16 cellular contexts compared by ENCODE assay signal in genomic region chr19:10091370-10091687, GRCh38. TPM values are rescaled to one million over a fixed set of nuclear protein-coding genes. Genes with fewer than 3 reads are reported as not detected.
"Had no signal": no experiment of that assay in that cellular context is flagged by ENCODE, and none has a peak within 500 bp of the region (broad histone marks: within the 10 kb centered on the region; RNA-seq: fewer than 3 reads in every experiment).

No MANE protein-coding gene starts in this region.

- H3K4me3 ChIP-seq: body of pancreas, stomach, vagina had no signal

- H3K27me3 ChIP-seq: body of pancreas, foreskin keratinocyte, stomach, vagina had no signal

- H3K4me1 Mint-ChIP-seq: neural crest cell had no signal

- H3K27ac ChIP-seq: body of pancreas, foreskin keratinocyte, stomach, vagina had no signal

- H3K9me3 ChIP-seq: body of pancreas, stomach, vagina had no signal

- H3K4me3 Mint-ChIP-seq: activated naive CD8-positive, alpha-beta T cell; activated T-cell treated with anti-CD3 and anti-CD28 coated beads, Interleukin-2, amount 50 U/mL, for 72 hours; neural crest cell had no signal

- H3K9me3 Mint-ChIP-seq: activated B cell treated with CpG ODN at 0.5 μM for 24 hours; activated T-cell treated with anti-CD3 and anti-CD28 coated beads, Interleukin-2, amount 50 U/mL, for 72 hours; neural crest cell had no signal

- DNase-seq: activated B cell treated with CpG ODN at 0.5 μM for 24 hours; activated CD4-positive, alpha-beta T cell treated with anti-CD3 and anti-CD28 coated beads for 4 hours; activated gamma-delta T cell; activated T-cell treated with anti-CD3 and anti-CD28 coated beads, Interleukin-2, amount 50 U/mL, for 72 hours; body of pancreas; foreskin keratinocyte; glutamatergic neuron; hippocampal formation; islet precursor cell; stomach; trophoblast cell had no signal

- H3K27ac Mint-ChIP-seq: activated naive CD8-positive, alpha-beta T cell; activated T-cell treated with anti-CD3 and anti-CD28 coated beads, Interleukin-2, amount 50 U/mL, for 72 hours; progenitor cell of endocrine pancreas had no signal

- H3K27me3 Mint-ChIP-seq: activated B cell treated with CpG ODN at 0.5 μM for 24 hours; activated naive CD8-positive, alpha-beta T cell had no signal

- ATAC-seq: activated T-cell treated with anti-CD3 and anti-CD28 coated beads, Interleukin-2, amount 50 U/mL, for 72 hours; body of pancreas; foreskin keratinocyte had no signal

RNA-seq across cellular contexts. Expression of gene ANGPTL6, which starts 11.1 kb away (rescaled TPM):
- total RNA-seq: body of pancreas, neural crest cell, osteoblast, progenitor cell of endocrine pancreas, vagina had no signal
